Comparison of ENCODE assay signal across 19 cellular contexts in genomic region chr21:46181436-46181835, GRCh38. TPM values are rescaled to one million over a fixed set of nuclear protein-coding genes. Genes with fewer than 3 reads are reported as not detected.
"Had no signal": no experiment of that assay in that cellular context is flagged by ENCODE, and none has a peak within 500 bp of the region (broad histone marks: within the 10 kb centered on the region; RNA-seq: fewer than 3 reads in every experiment).

No MANE protein-coding gene starts in this region.

- H3K27me3 ChIP-seq: body of pancreas, colonic mucosa, esophagus squamous epithelium, neutrophil, thyroid gland had no signal

- H3K4me1 ChIP-seq: colonic mucosa, thyroid gland had no signal

- H3K27ac Mint-ChIP-seq: activated CD4-positive, alpha-beta memory T cell treated with anti-CD3 and anti-CD28 coated beads for 36 hours; activated naive CD8-positive, alpha-beta T cell; T-cell had no signal

- H3K36me3 Mint-ChIP-seq: activated CD4-positive, alpha-beta memory T cell treated with anti-CD3 and anti-CD28 coated beads for 36 hours; activated naive CD8-positive, alpha-beta T cell; T-cell had no signal

- H3K4me3 Mint-ChIP-seq: activated CD4-positive, alpha-beta memory T cell treated with anti-CD3 and anti-CD28 coated beads for 36 hours; activated naive CD8-positive, alpha-beta T cell; T-cell had no signal

- H3K4me2 ChIP-seq: SK-N-SH had no signal

- DNase-seq: activated CD4-positive, alpha-beta memory T cell treated with anti-CD3 and anti-CD28 coated beads for 36 hours; activated CD4-positive, alpha-beta T cell treated with anti-CD3 and anti-CD28 coated beads for 1 hour; activated gamma-delta T cell; activated T-cell treated with anti-CD3 and anti-CD28 coated beads, Interleukin-2, amount 50 U/mL, for 4 hours; amniotic stem cell; body of pancreas; central memory CD4-positive, alpha-beta T cell; effector CD4-positive, alpha-beta T cell; esophagus squamous epithelium; hippocampal formation; kidney glomerular epithelial cell; retina; SK-N-SH; T1000; thyroid gland had no signal

- H3K27ac ChIP-seq: body of pancreas, colonic mucosa, esophagus squamous epithelium, neutrophil, thyroid gland had no signal

- H3K36me3 ChIP-seq: colonic mucosa, esophagus squamous epithelium, neutrophil, thyroid gland had no signal

- H3K27me3 Mint-ChIP-seq: activated naive CD8-positive, alpha-beta T cell had no signal

- H3K9ac ChIP-seq: SK-N-SH had no signal

- ATAC-seq: activated T-cell treated with anti-CD3 and anti-CD28 coated beads, Interleukin-2, amount 50 U/mL, for 4 hours; body of pancreas; T-cell had no signal

- H3K9me3 ChIP-seq: body of pancreas, colonic mucosa, neutrophil, SK-N-SH, thyroid gland had no signal

- H3K4me3 ChIP-seq: body of pancreas, colonic mucosa, esophagus squamous epithelium, thyroid gland had no signal

RNA-seq across cellular contexts. Expression of gene FTCD, which starts 26.1 kb away (rescaled TPM):
- total RNA-seq: esophagus squamous epithelium had no signal
